In genomic region chr7:924541-925231, GRCh38 we compare ENCODE assay signal across 8 cellular contexts.
A peak's percentile ranks its signal among the peaks of the same experiment; 100 is the strongest.
DNase-seq lines count a peak whose midpoint lies in the region; ATAC-seq lines count a peak whose summit lies in the region.

No MANE protein-coding gene starts in this region.

- H3K4me3 Mint-ChIP-seq in T-helper 1 cell treated with Interleukin-12 subunit alpha and Interleukin-12 subunit beta and Interleukin-4 antibody, amounts not matched to agents 30 μg/mL and 1 μg/mL, for 36 hours, result peak overlapping the region; percentile 69
- H3K4me3 Mint-ChIP-seq in effector memory CD8-positive, alpha-beta T cell, result peak overlapping the region; percentile 84 to 91

- no peaks in the 10 kb centered on the region for H3K9me3 Mint-ChIP-seq in T-helper 1 cell treated with Interleukin-12 subunit alpha and Interleukin-12 subunit beta and Interleukin-4 antibody, amounts not matched to agents 30 μg/mL and 1 μg/mL, for 36 hours
- no peaks in the 10 kb centered on the region for H3K9me3 Mint-ChIP-seq in effector memory CD8-positive, alpha-beta T cell

- H3K36me3 Mint-ChIP-seq in T-helper 1 cell treated with Interleukin-12 subunit alpha and Interleukin-12 subunit beta and Interleukin-4 antibody, amounts not matched to agents 30 μg/mL and 1 μg/mL, for 36 hours (ENCODE audit: low read depth), result no peaks in the 10 kb centered on the region
- H3K36me3 Mint-ChIP-seq in effector memory CD8-positive, alpha-beta T cell (ENCODE audit: insufficient read depth), result peaks cover 31% of the 10 kb centered on the region

- ATAC-seq in GM18909 (IDR thresholded peaks at IDR 0.05; ENCODE audit: poor library complexity, unreplicated experiment) (peak; percentile 55), HG02981 (IDR thresholded peaks at IDR 0.05; ENCODE audit: unreplicated experiment) (peak; percentile 48)
- ATAC-seq in effector memory CD8-positive, alpha-beta T cell (replicated peaks), result peak; percentile 4

- DNase-seq in effector memory CD8-positive, alpha-beta T cell, result peak; percentile 39 to 43 (median 42)
- DNase-seq in stimulated activated CD4-positive, alpha-beta T cell treated with anti-CD3 and anti-CD28 coated beads, TNF-alpha, amount 100 ng/mL, for 24 hours (ENCODE audit: low read depth in 3 of 3), result peak in 2 of 3 experiments; percentile 56 to 72
- no peak for DNase-seq in iPS-NIHi11 (ENCODE audit: low spot score)
- no peak for DNase-seq in NCI-H2029 (lab: John Stamatoyannopoulos, UW)
- DNase-seq in NCI-H1436 treated with DMSO at 0.1 percent for 48 hours (lab: John Stamatoyannopoulos, UW), result no peak

- peaks cover 20% of the 10 kb centered on the region for H3K4me1 Mint-ChIP-seq in T-helper 1 cell treated with Interleukin-12 subunit alpha and Interleukin-12 subunit beta and Interleukin-4 antibody, amounts not matched to agents 30 μg/mL and 1 μg/mL, for 36 hours (ENCODE audit: low read depth)
- peaks cover 39 to 45% of the 10 kb centered on the region in 2 donors for H3K4me1 Mint-ChIP-seq in effector memory CD8-positive, alpha-beta T cell (ENCODE audit: low read depth in 2 of 2)

- H3K27ac Mint-ChIP-seq in T-helper 1 cell treated with Interleukin-12 subunit alpha and Interleukin-12 subunit beta and Interleukin-4 antibody, amounts not matched to agents 30 μg/mL and 1 μg/mL, for 36 hours, result peak overlapping the region; percentile 73
- peak overlapping the region; percentile 90 to 96 for H3K27ac Mint-ChIP-seq in effector memory CD8-positive, alpha-beta T cell

- no peaks in the 10 kb centered on the region for H3K27me3 Mint-ChIP-seq in T-helper 1 cell treated with Interleukin-12 subunit alpha and Interleukin-12 subunit beta and Interleukin-4 antibody, amounts not matched to agents 30 μg/mL and 1 μg/mL, for 36 hours (ENCODE audit: low read depth)
- no peaks in the 10 kb centered on the region for H3K27me3 Mint-ChIP-seq in effector memory CD8-positive, alpha-beta T cell

Comparison
In these comparisons a context has a peak if more than half of its experiments do, and no peak if none do; other contexts are left out.
1. ATAC-seq: peak in every context shown above with its lines; median percentile 55 in GM18909; 48 in HG02981; 4 in effector memory CD8-positive, alpha-beta T cell.
2. DNase-seq: peak in effector memory CD8-positive, alpha-beta T cell (3 of 3) and stimulated activated CD4-positive, alpha-beta T cell treated with anti-CD3 and anti-CD28 coated beads, TNF-alpha, amount 100 ng/mL, for 24 hours (2 of 3); none in iPS-NIHi11 (single experiment), NCI-H2029 (single experiment) and NCI-H1436 treated with DMSO at 0.1 percent for 48 hours (single experiment).